ENCODE assay signal across 7 cellular contexts in the genomic region with DNA sequence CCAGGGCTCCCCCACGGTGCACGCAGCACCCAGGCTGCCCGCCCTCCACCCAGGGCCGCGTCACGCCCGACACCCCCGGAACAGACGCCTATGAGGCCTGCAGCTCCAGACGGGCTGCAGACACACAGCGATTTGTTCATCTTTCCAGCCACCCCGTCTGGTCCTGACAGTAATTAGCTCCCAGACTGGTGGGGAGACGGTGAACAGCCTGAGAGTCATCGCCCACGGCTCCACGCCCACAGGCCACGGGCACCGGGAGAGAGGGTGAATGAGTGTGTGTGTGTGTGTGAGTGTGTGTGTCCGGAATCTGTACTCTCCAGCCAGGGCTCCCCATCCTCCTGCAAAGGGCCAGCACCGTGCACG. TPM values are rescaled to one million over a fixed set of nuclear protein-coding genes. Genes with fewer than 3 reads are reported as not detected.
DNase-seq lines count a peak whose midpoint lies in the region; ATAC-seq and TF ChIP-seq lines count a peak whose summit lies in the region.

No MANE protein-coding gene starts in this region.

- peaks cover 6% of the 10 kb centered on the region for H3K27me3 ChIP-seq in H7 (ENCODE audit: control insufficient read depth, insufficient read depth, low read length)
- H3K27me3 ChIP-seq in foreskin keratinocyte, result peaks cover 7% of the 10 kb centered on the region
- no peaks in the 10 kb centered on the region for H3K27me3 ChIP-seq in smooth muscle cell (ENCODE audit: low read depth)

- H3K79me2 ChIP-seq in smooth muscle cell (ENCODE audit: low read depth), result no peaks in the 10 kb centered on the region

- H3K36me3 ChIP-seq in H7 (replicated peaks; ENCODE audit: control insufficient read depth, insufficient read depth, low read length) (no peaks in the 10 kb centered on the region), smooth muscle cell (ENCODE audit: low read depth) (no peaks in the 10 kb centered on the region)

- H4K20me1 ChIP-seq in smooth muscle cell (ENCODE audit: low read depth), result no peaks in the 10 kb centered on the region

- no peaks in the 10 kb centered on the region for H3K36me3 Mint-ChIP-seq in WTC11

- peak overlapping the region; percentile 92 for H3K4me2 ChIP-seq in smooth muscle cell

- POLR2A ChIA-PET in WTC11 (lab: Charles Lee), result interaction anchor here (0.6 to 2.6 kb wide), 2 partner anchors 18 to 47 kb away, joined by 3 to 14 read pairs; a partner anchor contains a TSS

- peaks cover 50% of the 10 kb centered on the region for H3K27me3 Mint-ChIP-seq in WTC11 (ENCODE audit: low read depth)

- no peaks in the 10 kb centered on the region for H3K9me3 Mint-ChIP-seq in WTC11

- CTCF ChIA-PET in WTC11 (lab: Charles Lee), result interaction anchor here (1.5 to 2.5 kb wide), 3 partner anchors 18 to 117 kb away, joined by 5 to 21 read pairs (median 7); a partner anchor contains a TSS

- no peak overlapping the region for H3K27ac Mint-ChIP-seq in WTC11

- H3K4me3 Mint-ChIP-seq in WTC11, result peak overlapping the region; percentile 66

- peaks cover 17% of the 10 kb centered on the region for H3K4me1 Mint-ChIP-seq in WTC11

- TF ChIP-seq CTCF in WTC11 (IDR thresholded peaks at IDR 0.05) (no peak), foreskin keratinocyte (conservative IDR thresholded peaks at IDR 0.05) (no peak), smooth muscle cell (IDR thresholded peaks at IDR 0.05; ENCODE audit: borderline replicate concordance, insufficient read depth, poor library complexity, severe bottlenecking) (no peak)

- ATAC-seq in WTC11 (no peak), foreskin keratinocyte (peak; percentile 8), HG02970 (IDR thresholded peaks at IDR 0.05; ENCODE audit: low FRiP score, unreplicated experiment) (no peak)

- H3K27ac ChIP-seq in foreskin keratinocyte, result no peak overlapping the region
- H3K27ac ChIP-seq in smooth muscle cell (ENCODE audit: low read depth), result peak overlapping the region; percentile 92

- H3K4me3 ChIP-seq in H7 (ENCODE audit: insufficient read depth, low read depth, low read length) (no peak overlapping the region), smooth muscle cell (peak overlapping the region; percentile 54)

- H2AFZ ChIP-seq in smooth muscle cell (ENCODE audit: low read depth), result no peak overlapping the region

- H3K4me1 ChIP-seq in foreskin keratinocyte, result peaks cover 9% of the 10 kb centered on the region
- peaks cover 9% of the 10 kb centered on the region for H3K4me1 ChIP-seq in smooth muscle cell (ENCODE audit: low read depth)

- no peaks in the 10 kb centered on the region for H3K9me3 ChIP-seq in smooth muscle cell (replicated peaks; ENCODE audit: low read depth)

- peak; percentile 65 for DNase-seq in H7
- DNase-seq in WTC11 (ENCODE audit: low spot score), result no peak
- DNase-seq in foreskin keratinocyte, result peak in 1 of 2 donors; percentile 34
- peak; percentile 32 for DNase-seq in smooth muscle cell (lab: John Stamatoyannopoulos, UW; ENCODE audit: unreplicated experiment)
- DNase-seq in DMS79 treated with DMSO at 0.1 percent for 48 hours (lab: John Stamatoyannopoulos, UW), result no peak
- no peak for DNase-seq in SHP77 treated with DMSO at 0.1 percent for 48 hours (lab: John Stamatoyannopoulos, UW)

- H3K9ac ChIP-seq in smooth muscle cell (ENCODE audit: low read depth), result peak overlapping the region; percentile 57

- WGBS in smooth muscle cell (ENCODE audit: low lambda C conversion rate), result 12% methylated on average over 20 of the region's 21 CpGs

- peaks cover 27% of the 10 kb centered on the region for H3F3A ChIP-seq in smooth muscle cell (ENCODE audit: low read depth)

TF ChIP-seq in WTC11, 78 proteins besides CTCF, POLR2A, EP300 and RAD21:
- TF ChIP-seq ZNF396 (CRISPR knock-in tag; IDR thresholded peaks at IDR 0.05; ENCODE audit: borderline replicate concordance), result no peak
- TF ChIP-seq, protein P1, sequence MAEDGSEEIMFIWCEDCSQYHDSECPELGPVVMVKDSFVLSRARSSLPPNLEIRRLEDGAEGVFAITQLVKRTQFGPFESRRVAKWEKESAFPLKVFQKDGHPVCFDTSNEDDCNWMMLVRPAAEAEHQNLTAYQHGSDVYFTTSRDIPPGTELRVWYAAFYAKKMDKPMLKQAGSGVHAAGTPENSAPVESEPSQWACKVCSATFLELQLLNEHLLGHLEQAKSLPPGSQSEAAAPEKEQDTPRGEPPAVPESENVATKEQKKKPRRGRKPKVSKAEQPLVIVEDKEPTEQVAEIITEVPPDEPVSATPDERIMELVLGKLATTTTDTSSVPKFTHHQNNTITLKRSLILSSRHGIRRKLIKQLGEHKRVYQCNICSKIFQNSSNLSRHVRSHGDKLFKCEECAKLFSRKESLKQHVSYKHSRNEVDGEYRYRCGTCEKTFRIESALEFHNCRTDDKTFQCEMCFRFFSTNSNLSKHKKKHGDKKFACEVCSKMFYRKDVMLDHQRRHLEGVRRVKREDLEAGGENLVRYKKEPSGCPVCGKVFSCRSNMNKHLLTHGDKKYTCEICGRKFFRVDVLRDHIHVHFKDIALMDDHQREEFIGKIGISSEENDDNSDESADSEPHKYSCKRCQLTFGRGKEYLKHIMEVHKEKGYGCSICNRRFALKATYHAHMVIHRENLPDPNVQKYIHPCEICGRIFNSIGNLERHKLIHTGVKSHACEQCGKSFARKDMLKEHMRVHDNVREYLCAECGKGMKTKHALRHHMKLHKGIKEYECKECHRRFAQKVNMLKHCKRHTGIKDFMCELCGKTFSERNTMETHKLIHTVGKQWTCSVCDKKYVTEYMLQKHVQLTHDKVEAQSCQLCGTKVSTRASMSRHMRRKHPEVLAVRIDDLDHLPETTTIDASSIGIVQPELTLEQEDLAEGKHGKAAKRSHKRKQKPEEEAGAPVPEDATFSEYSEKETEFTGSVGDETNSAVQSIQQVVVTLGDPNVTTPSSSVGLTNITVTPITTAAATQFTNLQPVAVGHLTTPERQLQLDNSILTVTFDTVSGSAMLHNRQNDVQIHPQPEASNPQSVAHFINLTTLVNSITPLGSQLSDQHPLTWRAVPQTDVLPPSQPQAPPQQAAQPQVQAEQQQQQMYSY (CRISPR knock-in tag; IDR thresholded peaks at IDR 0.05), result 0 out of 2 replicates have a peak, but pooled peaks have one; percentile 38

RNA-seq across cellular contexts. Expression of a gene that starts 18.1 kb away (rescaled TPM):
- total RNA-seq in H7 (2014; rRNA removed; shearing (Covaris generic)), result 29.4 and 39.9 TPM in 2 replicates
- total RNA-seq in WTC11 (2021), result 17.9 to 27.5 TPM (median 23.2 TPM) in 3 replicates
- total RNA-seq in foreskin keratinocyte, result 39.5 and 40.9 TPM in 2 replicates
- polyA plus RNA-seq in foreskin keratinocyte, result 49.8 and 51.1 TPM in 2 replicates
- 252 and 326 TPM in 2 replicates for total RNA-seq in smooth muscle cell
- polyA plus RNA-seq in smooth muscle cell, result 435 and 533 TPM in 2 replicates

RNA-seq across cellular contexts. Expression of a gene that starts 37.3 kb away (rescaled TPM):
- 204 and 229 TPM in 2 replicates for total RNA-seq in H7 (2014; rRNA removed; shearing (Covaris generic))
- 204 to 216 TPM (median 212 TPM) in 3 replicates for total RNA-seq in WTC11 (2021)
- total RNA-seq in foreskin keratinocyte, result 134 and 170 TPM in 2 replicates
- 74.5 and 96.6 TPM in 2 replicates for polyA plus RNA-seq in foreskin keratinocyte
- 21.7 and 25.5 TPM in 2 replicates for total RNA-seq in smooth muscle cell
- polyA plus RNA-seq in smooth muscle cell, result 29.5 and 41.8 TPM in 2 replicates

Comparison
In these comparisons a context has a peak if more than half of its experiments do, and no peak if none do; other contexts are left out.
1. DNase-seq: peak in H7 (single experiment) and smooth muscle cell (single experiment); none in WTC11 (single experiment), DMS79 treated with DMSO at 0.1 percent for 48 hours (single experiment) and SHP77 treated with DMSO at 0.1 percent for 48 hours (single experiment).